8 cellular contexts compared by ENCODE assay signal in genomic region chr11:69674886-69675714, GRCh38. TPM values are rescaled to one million over a fixed set of nuclear protein-coding genes. Genes with fewer than 3 reads are reported as not detected.
DNase-seq lines count a peak whose midpoint lies in the region; ATAC-seq and TF ChIP-seq lines count a peak whose summit lies in the region.

Gene LTO1 (minus strand): TSS chr11:69675353. CDS start chr11:69675239, 114 bp downstream.

- H3K9me3 Mint-ChIP-seq in dendritic cell treated with granulocyte-macrophage colony-stimulating factor and Interleukin-4, amounts not matched to agents 40 ng/mL and 50 ng/mL, for 4 days, result no peaks in the 10 kb centered on the region

- peak within 1 kb of the TSS; percentile 85 for H3K4me3 ChIP-seq in BLaER1
- peak within 1 kb of the TSS; percentile 88 to 98 for H3K4me3 ChIP-seq in left lung

- ATAC-seq in GM19328 (IDR thresholded peaks at IDR 0.05; ENCODE audit: unreplicated experiment) (peak; percentile 78), HG03521 (IDR thresholded peaks at IDR 0.05; ENCODE audit: unreplicated experiment) (peak; percentile 88), left lung (peak; percentile 99)

- peak within 1 kb of the TSS; percentile 91 for H3K27ac ChIP-seq in BLaER1
- H3K27ac ChIP-seq in left lung, result peak within 1 kb of the TSS; percentile 76 to 80

- H3K27me3 ChIP-seq in BLaER1 (no peaks in the 10 kb centered on the region), left lung (peaks cover 0 to 5% of the 10 kb centered on the region in 2 donors)

- peak within 1 kb of the TSS; percentile 95 for H3K4me3 Mint-ChIP-seq in dendritic cell treated with granulocyte-macrophage colony-stimulating factor and Interleukin-4, amounts not matched to agents 40 ng/mL and 50 ng/mL, for 4 days

- TF ChIP-seq CTCF in left lung (IDR thresholded peaks at IDR 0.05), result no peak

- H3K4me1 ChIP-seq in BLaER1, result peaks cover 29% of the 10 kb centered on the region
- peaks cover 10 to 29% of the 10 kb centered on the region in 2 donors for H3K4me1 ChIP-seq in left lung

- peaks cover 15% of the 10 kb centered on the region for H3K27me3 Mint-ChIP-seq in dendritic cell treated with granulocyte-macrophage colony-stimulating factor and Interleukin-4, amounts not matched to agents 40 ng/mL and 50 ng/mL, for 4 days

- intact Hi-C loops in dendritic cell treated with granulocyte-macrophage colony-stimulating factor and Interleukin-4, amounts not matched to agents 40 ng/mL and 50 ng/mL, for 4 days (cut with micrococcal nuclease), result no loop called here
- intact Hi-C loops in left lung (cut with DNase I), result no loop called here

- peak within 1 kb of the TSS; percentile 97 for H3K4me2 ChIP-seq in BLaER1

- peak within 1 kb of the TSS; percentile 90 for H3K27ac Mint-ChIP-seq in dendritic cell treated with granulocyte-macrophage colony-stimulating factor and Interleukin-4, amounts not matched to agents 40 ng/mL and 50 ng/mL, for 4 days

- DNase-seq in NCI-H774 (lab: John Stamatoyannopoulos, UW) (peak; percentile 96), left lung (peak; percentile 96 to 100)
- peak; percentile 91 to 92 for DNase-seq in activated CD4-positive, alpha-beta T cell treated with anti-CD3 and anti-CD28 coated beads, Interleukin-2, amount 50 U/mL, for 4 hours
- peak; percentile 92 for DNase-seq in stimulated activated CD4-positive, alpha-beta T cell treated with anti-CD3 and anti-CD28 coated beads, Interleukin-2, amount 100 ng/mL, for 4 hours (ENCODE audit: low read depth)

- peak within 1 kb of the TSS; percentile 90 for H3K9ac ChIP-seq in BLaER1

- H3K36me3 ChIP-seq in BLaER1 (peaks cover 30% of the 10 kb centered on the region), left lung (peaks cover 0 to 29% of the 10 kb centered on the region in 2 donors)

- peaks cover 37% of the 10 kb centered on the region for H3K4me1 Mint-ChIP-seq in dendritic cell treated with granulocyte-macrophage colony-stimulating factor and Interleukin-4, amounts not matched to agents 40 ng/mL and 50 ng/mL, for 4 days (ENCODE audit: low read depth)

- H3K36me3 Mint-ChIP-seq in dendritic cell treated with granulocyte-macrophage colony-stimulating factor and Interleukin-4, amounts not matched to agents 40 ng/mL and 50 ng/mL, for 4 days (ENCODE audit: low read depth), result peaks cover 44% of the 10 kb centered on the region

- H3K9me3 ChIP-seq in BLaER1, result no peaks in the 10 kb centered on the region
- no peaks in the 10 kb centered on the region for H3K9me3 ChIP-seq in left lung

- peaks cover 50% of the 10 kb centered on the region for H4K20me1 ChIP-seq in BLaER1

RNA-seq across cellular contexts. Expression of gene LTO1, which starts in this region (rescaled TPM):
- 10 to 100 TPM; 18.0 to 21.6 TPM for total RNA-seq in left lung

Comparison
In these comparisons a context has a peak if more than half of its experiments do, and no peak if none do; other contexts are left out.
1. Peak in every context shown above with its lines: DNase-seq, ATAC-seq, H3K4me3 ChIP-seq and H3K27ac ChIP-seq.